Comparison of ENCODE assay signal across 8 cellular contexts in the genomic region with DNA sequence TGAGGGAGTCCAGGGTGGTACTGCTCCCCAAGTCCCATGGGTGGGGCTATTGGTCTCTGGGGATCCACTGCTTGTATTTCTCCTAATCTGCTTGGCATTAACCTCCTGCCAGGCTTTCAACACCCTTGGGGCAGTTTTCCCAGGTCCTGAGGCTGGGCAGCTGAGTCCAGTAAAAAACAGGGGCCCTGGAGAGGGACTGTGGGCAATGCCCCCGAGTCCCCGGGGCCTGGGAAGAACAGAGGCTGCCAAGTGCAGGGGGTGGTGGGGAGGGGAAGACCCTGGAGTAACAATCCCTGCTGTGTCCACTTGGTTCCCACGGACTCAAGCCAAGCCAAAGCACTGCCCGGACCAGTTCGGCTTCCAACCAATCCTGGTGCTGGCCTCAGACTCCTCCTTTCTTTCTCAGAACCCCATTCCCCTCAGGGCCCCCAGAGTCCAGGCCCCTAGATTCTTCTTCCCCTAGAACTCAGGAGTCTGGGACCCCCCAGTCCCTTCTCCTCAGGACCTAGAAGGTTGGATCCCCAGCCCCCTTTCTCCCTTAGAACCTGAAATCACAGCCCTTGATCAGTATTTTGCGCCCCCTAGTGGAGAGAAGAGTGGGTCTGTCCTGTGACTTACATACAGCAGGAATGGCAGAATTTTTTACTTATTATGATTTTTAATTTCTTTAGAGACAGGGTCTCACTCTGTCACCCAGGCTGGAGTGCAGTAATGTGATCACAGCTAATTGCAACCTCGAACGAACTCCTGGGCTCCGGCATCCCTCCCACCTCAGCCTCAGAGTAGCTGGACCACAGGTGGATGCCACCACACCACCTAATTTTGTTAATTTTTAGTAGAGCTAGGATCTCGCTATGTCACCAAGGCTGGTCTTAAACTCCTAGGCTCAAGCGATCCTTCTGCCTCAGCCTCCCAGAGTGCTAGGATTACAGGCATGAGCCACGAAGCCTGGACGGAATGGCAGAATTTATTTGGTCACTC. TPM values are rescaled to one million over a fixed set of nuclear protein-coding genes. Genes with fewer than 3 reads are reported as not detected.
DNase-seq lines count a peak whose midpoint lies in the region; ATAC-seq and TF ChIP-seq lines count a peak whose summit lies in the region.

No MANE protein-coding gene starts in this region.

- in situ Hi-C loops in GM23248 (cut with MboI) = no loop called here

- H3K27ac Mint-ChIP-seq in memory B cell = no peak overlapping the region

- peak overlapping the region; percentile 77 for H3K4me2 ChIP-seq in GM23248 (ENCODE audit: unreplicated experiment)

- H3K27ac ChIP-seq in GM23248 = no peak overlapping the region
- H3K27ac ChIP-seq in coronary artery = peak overlapping the region in 1 of 2 donors; percentile 70

- H3K9me3 Mint-ChIP-seq in memory B cell = no peaks in the 10 kb centered on the region

- WGBS in GM23248 (ENCODE audit: low coverage in 1 of 2, low lambda C conversion rate in 2 of 2, missing lambda C conversion rate in 2 of 2), 2 experiments = 38 to 46% methylated on average over 12 to 13 of the region's 13 CpGs

- no peak overlapping the region for H3K4me3 Mint-ChIP-seq in memory B cell

- H3F3A ChIP-seq in GM23248 (ENCODE audit: insufficient read depth) = peaks cover 10% of the 10 kb centered on the region

- H3K36me3 ChIP-seq in GM23248 (ENCODE audit: low read depth) = no peaks in the 10 kb centered on the region

- H3K79me2 ChIP-seq in GM23248 (ENCODE audit: insufficient read depth) = peaks cover 24% of the 10 kb centered on the region

- H3K4me1 ChIP-seq in GM23248 (ENCODE audit: insufficient read depth) = peaks cover 5% of the 10 kb centered on the region

- ATAC-seq in memory B cell (ENCODE audit: low read depth) (no peak), GM19463 (IDR thresholded peaks at IDR 0.05; ENCODE audit: unreplicated experiment) (no peak)

- no peak overlapping the region for H3K4me3 ChIP-seq in GM23248
- peak overlapping the region; percentile 26 for H3K4me3 ChIP-seq in coronary artery

- H3K9me2 ChIP-seq in GM23248 (ENCODE audit: insufficient read depth) = no peaks in the 10 kb centered on the region

- TF ChIP-seq CTCF in AG09319 (IDR thresholded peaks at IDR 0.05; ENCODE audit: low read depth, low read length) (peak; percentile 85), coronary artery (IDR thresholded peaks at IDR 0.05) (peak; percentile 88)

- H2AFZ ChIP-seq in GM23248 = peak overlapping the region; percentile 78

- no peaks in the 10 kb centered on the region for H3K27me3 ChIP-seq in GM23248 (replicated peaks; ENCODE audit: insufficient read depth)

- no peaks in the 10 kb centered on the region for H3K27me3 Mint-ChIP-seq in memory B cell

- DNase-seq in AG09319 (ENCODE audit: extremely low read depth, low read depth) (peak; percentile 58), GM23248 (peak; percentile 86), NCI-H446 (lab: John Stamatoyannopoulos, UW) (peak; percentile 74 to 90), coronary artery (ENCODE audit: low spot score) (no peak), memory B cell (ENCODE audit: low spot score in 2 of 2) (peak; percentile 59 to 79)
- peak; percentile 67 to 73 for DNase-seq in activated CD4-positive, alpha-beta T cell treated with anti-CD3 and anti-CD28 coated beads for 4 hours
- peak; percentile 15 to 34 for DNase-seq in stimulated activated CD8-positive, alpha-beta memory T cell treated with anti-CD3 and anti-CD28 coated beads, Interleukin-2, amount 100 ng/mL, for 1 hour (ENCODE audit: low read depth in 2 of 2)

- H3K4me1 Mint-ChIP-seq in memory B cell = peaks cover 12% of the 10 kb centered on the region

- H3K9ac ChIP-seq in GM23248 = peak overlapping the region; percentile 24; the same call in 1 of the 2 replicates

- H3K9me3 ChIP-seq in GM23248 (ENCODE audit: low read depth) = no peaks in the 10 kb centered on the region

- H4K20me1 ChIP-seq in GM23248 (ENCODE audit: insufficient read depth) = no peaks in the 10 kb centered on the region

- no peaks in the 10 kb centered on the region for H3K36me3 Mint-ChIP-seq in memory B cell

RNA-seq across cellular contexts. Expression of a gene that starts 3.7 kb away (rescaled TPM):
- 40.5 and 42.5 TPM in 2 replicates for total RNA-seq in GM23248 (2014; rRNA removed; shearing (Covaris generic))
- 103 and 109 TPM in 2 replicates for polyA plus RNA-seq in GM23248 (2016; fragmentation: Nextera tagmentation; extraction: Ambion mirVana)

RNA-seq across cellular contexts. Expression of a gene that starts 5.6 kb away (rescaled TPM):
- total RNA-seq in GM23248 (2014; rRNA removed; shearing (Covaris generic)) = not detected in 2 replicates
- not detected in 2 replicates for polyA plus RNA-seq in GM23248 (2016; fragmentation: Nextera tagmentation; extraction: Ambion mirVana)

RNA-seq across cellular contexts. Expression of a gene that starts 9.4 kb away (rescaled TPM):
- total RNA-seq in GM23248 (2014; rRNA removed; shearing (Covaris generic)) = not detected in 2 replicates
- not detected in 2 replicates for polyA plus RNA-seq in GM23248 (2016; fragmentation: Nextera tagmentation; extraction: Ambion mirVana)

RNA-seq across cellular contexts. Expression of a gene that starts 37.1 kb away (rescaled TPM):
- not detected in 2 replicates for total RNA-seq in GM23248 (2014; rRNA removed; shearing (Covaris generic))
- 0.49 TPM in 1 of 2 replicates, not detected in the other for polyA plus RNA-seq in GM23248 (2016; fragmentation: Nextera tagmentation; extraction: Ambion mirVana)

RNA-seq across cellular contexts. Expression of a gene that starts 45.9 kb away (rescaled TPM):
- 0.76 TPM in 1 of 2 replicates, not detected in the other for total RNA-seq in GM23248 (2014; rRNA removed; shearing (Covaris generic))
- 0.60 and 0.87 TPM in 2 replicates for polyA plus RNA-seq in GM23248 (2016; fragmentation: Nextera tagmentation; extraction: Ambion mirVana)
